In genomic region chr3:33505027-33505426, GRCh38 we compare ENCODE assay signal across 36 cellular contexts.
"Had no signal": no experiment of that assay in that cellular context is flagged by ENCODE, and none has a peak within 500 bp of the region (broad histone marks: within the 10 kb centered on the region; RNA-seq: fewer than 3 reads in every experiment).

No MANE protein-coding gene starts in this region.

- H3K4me3 Mint-ChIP-seq: activated B cell treated with CpG ODN at 0.5 μM for 24 hours; activated CD4-positive, alpha-beta memory T cell treated with anti-CD3 and anti-CD28 coated beads for 36 hours; activated CD4-positive, alpha-beta T cell treated with anti-CD3 and anti-CD28 coated beads, Interleukin-2, amount 10 ng/mL, durations not matched to agents 24 days and 14 days; activated CD8-positive, alpha-beta T cell treated with anti-CD3 and anti-CD28 coated beads for 36 hours; activated naive CD4-positive, alpha-beta T cell treated with anti-CD3 and anti-CD28 coated beads for 36 hours; activated naive CD8-positive, alpha-beta T cell treated with anti-CD3 and anti-CD28 coated beads for 36 hours; activated T-cell treated with anti-CD3 and anti-CD28 coated beads, Interleukin-2, amount 50 U/mL, for 4 hours; activated T-cell treated with anti-CD3 and anti-CD28 coated beads, Interleukin-2, amount 50 U/mL, for 72 hours; activated T-helper 1 cell treated with anti-CD3 and anti-CD28 coated beads, Interleukin-12 subunit alpha, Interleukin-12 subunit beta, Interleukin-2, Interleukin-4 antibody, amounts not matched to agents 30 ng/mL and 10 ng/mL and 1 ng/mL, durations not matched to agents 14 hours and 24 hours and 36 hours; activated T-helper 17 cell treated with anti-CD3 and anti-CD28 coated beads, Interleukin-2, amount 50 U/mL, for 72 hours; T-helper 1 cell treated with Interleukin-12 subunit alpha and Interleukin-12 subunit beta and Interleukin-4 antibody, amounts not matched to agents 30 μg/mL and 1 μg/mL, for 36 hours; T-helper 2 cell treated with Interferon-gamma antibody and Interleukin-4, amounts not matched to agents 5 μg/mL and 100 μg/mL, for 36 hours had no signal

- FAIRE-seq: astrocyte, TTC549 had no signal

- DNase-seq: activated B cell treated with CpG ODN at 0.5 μM for 24 hours; activated CD4-positive, alpha-beta memory T cell treated with anti-CD3 and anti-CD28 coated beads for 36 hours; activated CD4-positive, alpha-beta T cell treated with anti-CD3 and anti-CD28 coated beads for 4 hours; activated CD4-positive, alpha-beta T cell treated with anti-CD3 and anti-CD28 coated beads, Interleukin-2, amount 10 ng/mL, durations not matched to agents 24 days and 14 days; activated CD4-positive, alpha-beta T cell treated with anti-CD3 and anti-CD28 coated beads, Interleukin-2, amount 50 U/mL, for 1 hour; activated CD4-positive, alpha-beta T cell treated with anti-CD3 and anti-CD28 coated beads, Interleukin-2, amount 50 U/mL, for 4 hours; activated CD4-positive, CD25-positive, alpha-beta regulatory T cell treated with anti-CD3 and anti-CD28 coated beads, Interleukin-2, amount 50 U/mL, for 72 hours; activated CD8-positive, alpha-beta memory T cell treated with anti-CD3 and anti-CD28 coated beads, Interleukin-2, amount 50 U/mL, for 4 hours; activated CD8-positive, alpha-beta T cell treated with anti-CD3 and anti-CD28 coated beads for 36 hours; activated effector memory CD4-positive, alpha-beta T cell treated with anti-CD3 and anti-CD28 coated beads, Interleukin-2, amount 50 U/mL, for 16 hours; activated gamma-delta T cell treated with Interleukin-2 at 50 U/mL for 16 hours; activated naive CD4-positive, alpha-beta T cell; activated naive CD4-positive, alpha-beta T cell treated with anti-CD3 and anti-CD28 coated beads for 36 hours; activated naive CD8-positive, alpha-beta T cell treated with anti-CD3 and anti-CD28 coated beads for 36 hours; activated T-cell treated with anti-CD3 and anti-CD28 coated beads for 4 hours; activated T-cell treated with anti-CD3 and anti-CD28 coated beads, Interleukin-2, amount 50 U/mL, for 1 hour; activated T-cell treated with anti-CD3 and anti-CD28 coated beads, Interleukin-2, amount 50 U/mL, for 4 hours; activated T-cell treated with anti-CD3 and anti-CD28 coated beads, Interleukin-2, amount 50 U/mL, for 72 hours; adrenal gland; amniotic stem cell; aorta; body of pancreas; brain microvascular endothelial cell; central memory CD4-positive, alpha-beta T cell; T-helper 1 cell; T-helper 2 cell; T-helper 9 cell had no signal

- H3K4me3 ChIP-seq: adrenal gland, body of pancreas, breast epithelium had no signal

- H3K4me1 ChIP-seq: adrenal gland, body of pancreas, breast epithelium had no signal

- H3K36me3 ChIP-seq: breast epithelium had no signal

- H3K27me3 Mint-ChIP-seq: activated B cell treated with CpG ODN at 0.5 μM for 24 hours; activated CD4-positive, alpha-beta memory T cell treated with anti-CD3 and anti-CD28 coated beads for 36 hours; activated CD4-positive, alpha-beta T cell treated with anti-CD3 and anti-CD28 coated beads, Interleukin-2, amount 10 ng/mL, durations not matched to agents 24 days and 14 days; activated CD8-positive, alpha-beta T cell treated with anti-CD3 and anti-CD28 coated beads for 36 hours; activated naive CD8-positive, alpha-beta T cell treated with anti-CD3 and anti-CD28 coated beads for 36 hours; activated T-helper 17 cell treated with anti-CD3 and anti-CD28 coated beads, Interleukin-2, amount 50 U/mL, for 72 hours had no signal

- H3K4me1 Mint-ChIP-seq: activated B cell treated with CpG ODN at 0.5 μM for 24 hours; activated CD4-positive, alpha-beta T cell treated with anti-CD3 and anti-CD28 coated beads, Interleukin-2, amount 10 ng/mL, durations not matched to agents 24 days and 14 days; activated naive CD8-positive, alpha-beta T cell treated with anti-CD3 and anti-CD28 coated beads for 36 hours; activated T-helper 17 cell treated with anti-CD3 and anti-CD28 coated beads, Interleukin-2, amount 50 U/mL, for 72 hours had no signal

- ATAC-seq: activated CD8-positive, alpha-beta T cell treated with anti-CD3 and anti-CD28 coated beads for 36 hours; activated naive CD4-positive, alpha-beta T cell treated with anti-CD3 and anti-CD28 coated beads, Interleukin-2, amount 50 U/mL, for 72 hours; activated T-cell treated with anti-CD3 and anti-CD28 coated beads, Interleukin-2, amount 50 U/mL, for 4 hours; activated T-cell treated with anti-CD3 and anti-CD28 coated beads, Interleukin-2, amount 50 U/mL, for 72 hours; activated T-helper 17 cell treated with anti-CD3 and anti-CD28 coated beads, Interleukin-2, amount 50 U/mL, for 72 hours; body of pancreas had no signal

- H3K27ac Mint-ChIP-seq: activated B cell treated with CpG ODN at 0.5 μM for 24 hours; activated CD4-positive, alpha-beta memory T cell treated with anti-CD3 and anti-CD28 coated beads for 36 hours; activated CD4-positive, alpha-beta T cell treated with anti-CD3 and anti-CD28 coated beads, Interleukin-2, amount 10 ng/mL, durations not matched to agents 24 days and 14 days; activated CD8-positive, alpha-beta T cell treated with anti-CD3 and anti-CD28 coated beads for 36 hours; activated naive CD4-positive, alpha-beta T cell treated with anti-CD3 and anti-CD28 coated beads for 36 hours; activated naive CD4-positive, alpha-beta T cell treated with anti-CD3 and anti-CD28 coated beads, Interleukin-2, amount 50 U/mL, for 72 hours; activated naive CD8-positive, alpha-beta T cell treated with anti-CD3 and anti-CD28 coated beads for 36 hours; activated T-cell treated with anti-CD3 and anti-CD28 coated beads, Interleukin-2, amount 50 U/mL, for 72 hours; activated T-helper 1 cell treated with anti-CD3 and anti-CD28 coated beads, Interleukin-12 subunit alpha, Interleukin-12 subunit beta, Interleukin-2, Interleukin-4 antibody, amounts not matched to agents 30 ng/mL and 10 ng/mL and 1 ng/mL, durations not matched to agents 14 hours and 24 hours and 36 hours; activated T-helper 17 cell treated with anti-CD3 and anti-CD28 coated beads, Interleukin-2, amount 50 U/mL, for 72 hours; T-helper 1 cell treated with Interleukin-12 subunit alpha and Interleukin-12 subunit beta and Interleukin-4 antibody, amounts not matched to agents 30 μg/mL and 1 μg/mL, for 36 hours; T-helper 2 cell treated with Interferon-gamma antibody and Interleukin-4, amounts not matched to agents 5 μg/mL and 100 μg/mL, for 36 hours had no signal

- H3K27me3 ChIP-seq: adrenal gland, body of pancreas, brain microvascular endothelial cell, breast epithelium had no signal

- H3K9me3 ChIP-seq: adrenal gland, body of pancreas, breast epithelium had no signal

- H3K27ac ChIP-seq: adrenal gland, body of pancreas, brain microvascular endothelial cell, breast epithelium, VCaP had no signal

- H3K9me3 Mint-ChIP-seq: activated B cell treated with CpG ODN at 0.5 μM for 24 hours; activated naive CD4-positive, alpha-beta T cell treated with anti-CD3 and anti-CD28 coated beads for 36 hours; activated T-cell treated with anti-CD3 and anti-CD28 coated beads, Interleukin-2, amount 50 U/mL, for 72 hours had no signal
